In the genomic region with DNA sequence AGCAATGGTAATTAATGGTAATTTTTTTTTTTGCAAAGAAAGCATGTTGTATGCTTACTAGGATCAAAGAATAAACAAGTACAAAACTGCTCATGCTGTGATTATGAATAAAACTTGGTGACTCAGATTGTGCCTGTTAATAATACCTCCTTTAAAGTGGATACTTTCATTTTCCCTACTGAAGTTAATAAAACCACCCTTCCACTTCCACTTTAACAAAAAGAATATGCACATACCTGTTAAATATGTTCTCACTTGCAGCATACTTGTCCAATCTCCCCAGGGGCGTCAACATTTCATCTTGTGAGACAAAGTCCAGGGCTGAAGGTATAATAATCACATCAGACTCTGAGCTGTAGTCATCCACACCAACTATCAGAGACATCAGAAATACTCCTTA, we compare ENCODE assay signal across 12 cellular contexts. TPM values are rescaled to one million over a fixed set of nuclear protein-coding genes. Genes with fewer than 3 reads are reported as not detected.
A peak's percentile ranks its signal among the peaks of the same experiment; 100 is the strongest.
DNase-seq lines count a peak whose midpoint lies in the region; ATAC-seq and TF ChIP-seq lines count a peak whose summit lies in the region.
"Had no signal": no experiment of that assay in that cellular context is flagged by ENCODE, and none has a peak within 500 bp of the region (broad histone marks: within the 10 kb centered on the region; RNA-seq: fewer than 3 reads in every experiment).

No MANE protein-coding gene starts in this region.

- peaks cover 53% of the 10 kb centered on the region for H3K36me3 ChIP-seq in PC-9 (ENCODE audit: low read depth)

- peaks cover 90% of the 10 kb centered on the region for H3K79me2 ChIP-seq in PC-9 (ENCODE audit: low read depth)

- H3K9me2 ChIP-seq in PC-9 (ENCODE audit: insufficient read depth), result no peaks in the 10 kb centered on the region

- no peaks in the 10 kb centered on the region for H3K27me3 ChIP-seq in PC-9 (ENCODE audit: insufficient read depth, low read depth)

- peak; percentile 59 for ATAC-seq in GM21619 (IDR thresholded peaks at IDR 0.05; ENCODE audit: unreplicated experiment)
- peak; percentile 15 for ATAC-seq in left lobe of liver
- ATAC-seq in GM19328 (IDR thresholded peaks at IDR 0.05; ENCODE audit: unreplicated experiment), result no peak

- no peak overlapping the region for H3K4me3 ChIP-seq in PC-9

- CTCF ChIA-PET in PC-9 (lab: Charles Lee), result interaction anchor here (0.6 to 1.6 kb wide), 2 partner anchors 78 to 135 kb away, joined by 5 to 12 read pairs; no protein-coding TSS in a partner anchor

- DNase-seq in GM10266 (ENCODE audit: extremely low spot score) (peak; percentile 23), PC-9 (no peak), left lobe of liver (ENCODE audit: low spot score) (no peak), kidney glomerular epithelial cell (lab: John Stamatoyannopoulos, UW) (no peak)
- no peak for DNase-seq in activated naive CD4-positive, alpha-beta T cell treated with Interleukin-2 at 50 U/mL for 16 hours
- no peak for DNase-seq in stimulated activated CD4-positive, alpha-beta T cell treated with anti-CD3 and anti-CD28 coated beads, Interleukin-4, amount 100 ng/mL, for 24 hours
- DNase-seq: amniotic stem cell, kidney, NCI-H1694 treated with DMSO at 0.1 percent for 48 hours, T1000 had no signal

- no TSS peak for BruUV-seq in PC-9 (replicated peaks; lab: Mats Ljungman, UMichigan)

- no peaks in the 10 kb centered on the region for H3K9me3 ChIP-seq in PC-9 (ENCODE audit: insufficient read depth, low read depth)

- peak overlapping the region; percentile 31; the same call in 1 of the 2 replicates for H3K27ac ChIP-seq in PC-9

- intact Hi-C loops in PC-9 (cut with micrococcal nuclease; ENCODE audit: unreplicated experiment), result no loop called here

- TF ChIP-seq CTCF in GM10266 (IDR thresholded peaks at IDR 0.05; ENCODE audit: control insufficient read depth, insufficient read depth, low read depth, missing control alignments) (no peak), PC-9 (conservative IDR thresholded peaks at IDR 0.05) (no peak)

- no peak overlapping the region for H3K4me2 ChIP-seq in PC-9

- POLR2A ChIA-PET in PC-9 (lab: Charles Lee; ENCODE audit: unreplicated experiment), result no interaction called here

- peaks cover 47% of the 10 kb centered on the region for H3F3A ChIP-seq in PC-9 (ENCODE audit: insufficient read depth, low read depth)

- no peak overlapping the region for H2AFZ ChIP-seq in PC-9

- H4K20me1 ChIP-seq in PC-9 (ENCODE audit: insufficient read depth), result peaks cover 36% of the 10 kb centered on the region

- no peaks in the 10 kb centered on the region for H3K4me1 ChIP-seq in PC-9 (replicated peaks; ENCODE audit: insufficient read depth)

RNA-seq across cellular contexts. Expression of gene PPP4R1, which starts 19.6 kb away (rescaled TPM):
- total RNA-seq in PC-9 (2021), result 157 and 167 TPM in 2 replicates
- total RNA-seq in left lobe of liver, result 20.1 TPM
